Comparison of ENCODE assay signal across 8 cellular contexts in the genomic region with DNA sequence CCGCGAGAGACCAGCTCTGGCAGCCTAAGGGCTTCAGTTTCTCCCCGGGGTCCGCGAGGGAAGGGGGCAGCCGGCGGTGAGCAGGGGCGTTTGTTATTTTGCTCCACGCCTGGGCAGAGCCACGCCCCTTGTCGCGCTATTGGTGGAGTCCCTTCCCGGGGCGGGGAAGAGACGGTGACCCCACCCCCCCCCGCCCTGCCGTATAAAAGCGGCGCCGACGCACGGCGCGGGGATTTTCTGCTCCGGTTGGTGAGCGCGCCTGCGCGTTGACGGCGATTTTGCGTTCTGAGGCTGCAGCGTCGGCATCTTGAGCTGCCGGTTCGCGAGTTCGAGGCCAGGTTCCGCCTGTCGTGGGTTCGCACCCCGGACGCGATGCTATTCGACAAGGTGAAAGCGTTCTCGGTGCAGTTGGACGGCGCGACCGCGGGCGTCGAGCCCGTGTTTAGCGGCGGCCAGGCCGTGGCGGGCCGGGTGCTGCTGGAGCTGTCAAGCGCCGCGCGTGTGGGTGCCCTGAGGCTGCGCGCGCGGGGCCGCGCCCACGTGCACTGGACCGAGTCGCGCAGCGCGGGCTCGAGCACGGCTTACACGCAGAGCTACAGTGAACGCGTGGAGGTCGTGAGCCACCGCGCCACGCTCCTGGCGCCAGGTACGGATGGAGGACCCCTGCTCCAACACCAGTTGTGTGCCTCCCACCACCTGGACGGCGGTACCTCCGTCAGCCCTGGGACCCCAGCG. TPM values are rescaled to one million over a fixed set of nuclear protein-coding genes. Genes with fewer than 3 reads are reported as not detected.
DNase-seq lines count a peak whose midpoint lies in the region; ATAC-seq and TF ChIP-seq lines count a peak whose summit lies in the region.

A gene (plus strand): TSS at position 232 of the 735 bp plus-strand sequence. CDS start 141 bp downstream, at position 373.

- in situ Hi-C loops in astrocyte of the cerebellum (cut with HindIII; ENCODE audit: low sequenced_read_pairs) = no loop called here

- H3K36me3 ChIP-seq in urinary bladder (ENCODE audit: insufficient read depth) = peaks cover 3% of the 10 kb centered on the region

- H3K4me3 ChIP-seq in astrocyte of the cerebellum (ENCODE audit: low read depth, low read length) (peak within 1 kb of the TSS; percentile 46), urinary bladder (ENCODE audit: low read depth, low read length) (peak within 1 kb of the TSS; percentile 64)

- no peaks in the 10 kb centered on the region for H3K4me1 ChIP-seq in urinary bladder (ENCODE audit: insufficient read depth)

- DNase-seq in AG08395 (ENCODE audit: low spot score) (peak; percentile 99), NAMALWA (ENCODE audit: low spot score) (peak; percentile 93), T-helper 9 cell (peak; percentile 85), astrocyte of the cerebellum (ENCODE audit: low read depth) (peak; percentile 81), hepatic stellate cell (ENCODE audit: low spot score) (peak; percentile 99), putamen (ENCODE audit: low spot score) (peak; percentile 94)

- no peak for TF ChIP-seq CTCF in astrocyte of the cerebellum (IDR thresholded peaks at IDR 0.05; ENCODE audit: low read depth, low read length, missing control alignments)

- 15% methylated on average over 91 of the region's 91 CpGs for WGBS in urinary bladder

- ATAC-seq in GM19452 (IDR thresholded peaks at IDR 0.05; ENCODE audit: unreplicated experiment) = peak; percentile 56

- peak within 1 kb of the TSS; percentile 48 for H3K27ac ChIP-seq in urinary bladder (ENCODE audit: low read depth)

RNA-seq across cellular contexts. Expression of the gene that starts here (rescaled TPM):
- total RNA-seq in urinary bladder = 7.5 TPM
- polyA plus RNA-seq in urinary bladder = 38.0 TPM

Comparison
In these comparisons a context has a peak if more than half of its experiments do, and no peak if none do; other contexts are left out.
1. Peak in every context shown above with its lines: DNase-seq, ATAC-seq, H3K4me3 ChIP-seq and H3K27ac ChIP-seq.